ENCODE assay signal across 8 cellular contexts in genomic region chr14:67514203-67514607, GRCh38. TPM values are rescaled to one million over a fixed set of nuclear protein-coding genes. Genes with fewer than 3 reads are reported as not detected.
DNase-seq lines count a peak whose midpoint lies in the region; ATAC-seq, FAIRE-seq and TF ChIP-seq lines count a peak whose summit lies in the region.

No MANE protein-coding gene starts in this region.

- no peak for TF ChIP-seq RAD21 in A549 (conservative IDR thresholded peaks at IDR 0.05 in 1 of 2, IDR thresholded peaks at IDR 0.05 in 1 of 2)

- POLR2A ChIA-PET in A549 (lab: Yijun Ruan, JAX): no interaction called here

- H3K9me3 ChIP-seq in A549 (no peaks in the 10 kb centered on the region), mononuclear cell (ENCODE audit: low read depth, low read length) (no peaks in the 10 kb centered on the region)

- WGBS in A549 (ENCODE audit: missing lambda C conversion rate): 71% methylated on average over 9 of the region's 9 CpGs

- peak overlapping the region; percentile 78 for H3K4me3 ChIP-seq in A549
- H3K4me3 ChIP-seq in HL-60 (replicated peaks; ENCODE audit: insufficient read depth, low read length): peak overlapping the region; percentile 57; the same call in 1 of the 2 replicates
- peak overlapping the region; percentile 70 for H3K4me3 ChIP-seq in mononuclear cell (ENCODE audit: low read length)

- FAIRE-seq in A549 (lab: Jason Lieb, UNC): no peak

- DNase-seq in A549 (ENCODE audit: low read depth in 1 of 2, low spot score in 1 of 2) (no peak), HL-60 (ENCODE audit: low read depth in 1 of 2, low spot score in 1 of 2) (no peak), caudate nucleus (lab: John Stamatoyannopoulos, UW) (peak in 1 of 61 donors; percentile 70), NCI-H128 (lab: John Stamatoyannopoulos, UW; ENCODE audit: unreplicated experiment) (no peak), SIG-M5 (lab: John Stamatoyannopoulos, UW) (no peak), islet precursor cell (no peak)

- TF ChIP-seq CTCF in A549 (IDR thresholded peaks at IDR 0.05) (no peak), HL-60 (IDR thresholded peaks at IDR 0.05; ENCODE audit: insufficient read depth, low read length) (no peak)

- peak in 1 of 2 experiments; percentile 20; a peak in 3 of 6 replicates for ATAC-seq in A549
- ATAC-seq in HG02938 (IDR thresholded peaks at IDR 0.05; ENCODE audit: unreplicated experiment): no peak

- H3K4me1 ChIP-seq in A549 (no peaks in the 10 kb centered on the region), mononuclear cell (ENCODE audit: insufficient read depth, low read length) (peaks cover 40% of the 10 kb centered on the region)

- TF ChIP-seq POLR2A in A549 (IDR thresholded peaks at IDR 0.05; ENCODE audit: low read length): no peak

- H3K27me3 ChIP-seq in HL-60 (ENCODE audit: insufficient read depth, poor library complexity, severe bottlenecking) (peaks cover 6% of the 10 kb centered on the region), mononuclear cell (ENCODE audit: insufficient read depth, low read length) (no peaks in the 10 kb centered on the region)

- peak overlapping the region in 1 of 2 experiments; percentile 88; a peak in 2 of 6 replicates for H3K27ac ChIP-seq in A549
- no peak overlapping the region for H3K27ac ChIP-seq in HL-60 (replicated peaks)
- peak overlapping the region; percentile 54 for H3K27ac ChIP-seq in caudate nucleus (ENCODE audit: low read depth, low read length)

- CTCF ChIA-PET in A549 (lab: Yijun Ruan, JAX): interaction anchor here (1.0 to 9.0 kb wide), 6 partner anchors 12 to 191 kb away, joined by 3 to 73 read pairs (median 7); no protein-coding TSS in a partner anchor

- H3K4me2 ChIP-seq in A549: peak overlapping the region; percentile 89

- TF ChIP-seq EP300 in A549 (IDR thresholded peaks at IDR 0.05): no peak

TF ChIP-seq in A549, 52 proteins besides CTCF, POLR2A, EP300 and RAD21:
- TF ChIP-seq CBX2 (IDR thresholded peaks at IDR 0.05; ENCODE audit: borderline replicate concordance, low read depth): no peak
- TF ChIP-seq ESRRA (IDR thresholded peaks at IDR 0.05; ENCODE audit: borderline replicate concordance, low read length): no peak
- no peak for TF ChIP-seq MAZ (IDR thresholded peaks at IDR 0.05; ENCODE audit: borderline replicate concordance, low read depth, low read length)
- TF ChIP-seq NPAS2 (CRISPR knock-in tag; IDR thresholded peaks at IDR 0.05; ENCODE audit: borderline replicate concordance): no peak
- TF ChIP-seq MYC (IDR thresholded peaks at IDR 0.05; ENCODE audit: borderline replicate concordance, low read length): no peak
- no peak for TF ChIP-seq TFCP2L1 (CRISPR knock-in tag; IDR thresholded peaks at IDR 0.05)
- no peak for TF ChIP-seq FOSB (CRISPR knock-in tag; IDR thresholded peaks at IDR 0.05)
- TF ChIP-seq BCL3 (IDR thresholded peaks at IDR 0.05): no peak
- TF ChIP-seq CEBPB (IDR thresholded peaks at IDR 0.05): no peak
- TF ChIP-seq PHF8 (IDR thresholded peaks at IDR 0.05; ENCODE audit: borderline replicate concordance, low read depth): no peak
- no peak for TF ChIP-seq CHD4 (IDR thresholded peaks at IDR 0.05; ENCODE audit: borderline replicate concordance)
- TF ChIP-seq HMGXB4 (CRISPR knock-in tag; IDR thresholded peaks at IDR 0.05; ENCODE audit: borderline replicate concordance): no peak
- no peak for TF ChIP-seq JUNB (IDR thresholded peaks at IDR 0.05)
- no peak for TF ChIP-seq MAX (IDR thresholded peaks at IDR 0.05)
- TF ChIP-seq SREBF2 (IDR thresholded peaks at IDR 0.05): no peak
- no peak for TF ChIP-seq SMC3 (IDR thresholded peaks at IDR 0.05)
- TF ChIP-seq RFX5 (IDR thresholded peaks at IDR 0.05): no peak
- no peak for TF ChIP-seq NFE2L2 (conservative IDR thresholded peaks at IDR 0.05; ENCODE audit: low read length)
- TF ChIP-seq E2F6 (IDR thresholded peaks at IDR 0.05; ENCODE audit: borderline replicate concordance, low read depth): no peak
- no peak for TF ChIP-seq RNF2 (IDR thresholded peaks at IDR 0.05; ENCODE audit: borderline replicate concordance, low read depth)

RNA-seq across cellular contexts. Expression of gene PLEKHH1, which starts 18.9 kb away (rescaled TPM):
- polyA plus RNA-seq in A549 (2011; rRNA removed) (5.1 and 6.7 TPM in 2 replicates), A549 (2017; fragmentation: RNase III; extraction: RNeasy Plus Mini Kit Qiagen cat#74134 plus additional on column Dnase treatment) (3.2 to 3.9 TPM (median 3.5 TPM) in 3 replicates)
- 3.4 and 4.3 TPM in 2 replicates for polyA plus RNA-seq in A549 (2012; cell fraction: cytosol; rRNA removed)
- polyA plus RNA-seq in A549 (2012; cell fraction: nucleus; rRNA removed): 25.3 and 25.5 TPM in 2 replicates
- 4.8 and 6.6 TPM in 2 replicates for polyA minus RNA-seq in A549 (2011; rRNA and poly(A)+ RNA removed)
- not detected for total RNA-seq in mononuclear cell

RNA-seq across cellular contexts. Expression of gene TMEM229B, which starts 25.7 kb away (rescaled TPM):
- polyA plus RNA-seq in A549 (2011; rRNA removed) (0.19 and 0.28 TPM in 2 replicates), A549 (2017; fragmentation: RNase III; extraction: RNeasy Plus Mini Kit Qiagen cat#74134 plus additional on column Dnase treatment) (0.22 to 0.40 TPM (median 0.31 TPM) in 3 replicates)
- polyA plus RNA-seq in A549 (2012; cell fraction: cytosol; rRNA removed): 0.04 and 0.09 TPM in 2 replicates
- 0.08 and 0.10 TPM in 2 replicates for polyA plus RNA-seq in A549 (2012; cell fraction: nucleus; rRNA removed)
- polyA minus RNA-seq in A549 (2011; rRNA and poly(A)+ RNA removed): 0.50 and 1.3 TPM in 2 replicates
- total RNA-seq in mononuclear cell: 8.2 TPM
